2 cellular contexts compared by ENCODE assay signal in the genomic region with DNA sequence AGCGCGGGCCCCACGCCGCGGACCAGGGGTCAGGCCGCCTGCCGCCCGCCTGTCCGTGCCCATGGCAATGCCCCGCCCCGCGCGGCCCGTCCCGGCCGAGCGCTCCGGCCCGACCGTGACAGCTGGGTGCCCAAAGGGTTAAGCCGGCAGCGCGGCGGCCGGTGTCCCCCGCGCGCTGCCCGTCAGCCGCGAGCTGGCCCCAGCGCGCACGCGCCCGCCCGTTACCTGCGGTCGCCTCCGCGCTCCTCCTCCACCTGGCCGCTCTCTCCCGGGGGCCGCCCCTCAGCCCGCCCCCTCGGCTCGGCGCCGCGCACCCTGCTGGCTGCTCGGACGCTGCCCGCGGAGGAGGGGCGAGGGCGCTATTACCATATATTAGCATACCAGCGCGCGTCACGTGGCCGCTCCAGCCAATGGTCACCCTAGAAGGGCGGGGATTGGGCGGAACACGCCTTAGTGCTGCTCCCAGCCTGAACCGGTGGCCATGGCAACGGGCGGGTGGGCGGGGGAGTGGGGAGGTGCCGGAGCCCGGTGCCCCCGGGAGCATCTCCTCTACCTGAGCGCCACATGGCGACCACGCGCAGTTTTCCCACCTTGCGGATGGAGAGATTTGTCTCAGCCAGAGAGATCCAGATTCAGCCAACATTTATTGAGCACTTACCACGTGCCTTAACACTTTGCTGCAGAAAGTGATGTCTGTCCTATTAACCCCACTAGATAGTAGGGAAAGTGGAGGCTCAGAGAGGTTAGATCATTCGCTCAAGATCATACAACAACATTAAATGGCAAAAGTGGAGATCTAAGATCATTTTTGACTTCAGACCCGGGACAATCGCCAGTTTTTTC.
TF ChIP-seq lines count a peak whose summit lies in the region.

A gene with protein sequence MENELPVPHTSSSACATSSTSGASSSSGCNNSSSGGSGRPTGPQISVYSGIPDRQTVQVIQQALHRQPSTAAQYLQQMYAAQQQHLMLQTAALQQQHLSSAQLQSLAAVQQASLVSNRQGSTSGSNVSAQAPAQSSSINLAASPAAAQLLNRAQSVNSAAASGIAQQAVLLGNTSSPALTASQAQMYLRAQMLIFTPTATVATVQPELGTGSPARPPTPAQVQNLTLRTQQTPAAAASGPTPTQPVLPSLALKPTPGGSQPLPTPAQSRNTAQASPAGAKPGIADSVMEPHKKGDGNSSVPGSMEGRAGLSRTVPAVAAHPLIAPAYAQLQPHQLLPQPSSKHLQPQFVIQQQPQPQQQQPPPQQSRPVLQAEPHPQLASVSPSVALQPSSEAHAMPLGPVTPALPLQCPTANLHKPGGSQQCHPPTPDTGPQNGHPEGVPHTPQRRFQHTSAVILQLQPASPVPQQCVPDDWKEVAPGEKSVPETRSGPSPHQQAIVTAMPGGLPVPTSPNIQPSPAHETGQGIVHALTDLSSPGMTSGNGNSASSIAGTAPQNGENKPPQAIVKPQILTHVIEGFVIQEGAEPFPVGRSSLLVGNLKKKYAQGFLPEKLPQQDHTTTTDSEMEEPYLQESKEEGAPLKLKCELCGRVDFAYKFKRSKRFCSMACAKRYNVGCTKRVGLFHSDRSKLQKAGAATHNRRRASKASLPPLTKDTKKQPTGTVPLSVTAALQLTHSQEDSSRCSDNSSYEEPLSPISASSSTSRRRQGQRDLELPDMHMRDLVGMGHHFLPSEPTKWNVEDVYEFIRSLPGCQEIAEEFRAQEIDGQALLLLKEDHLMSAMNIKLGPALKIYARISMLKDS (minus strand): TSS at position 345 of the 843 bp plus-strand sequence. CDS start 55,556 bp downstream, outside the sequence.

TF ChIP-seq in HEK293, 187 proteins besides CTCF, POLR2A, EP300 and RAD21 (continues in another document):
- TF ChIP-seq, protein P1, sequence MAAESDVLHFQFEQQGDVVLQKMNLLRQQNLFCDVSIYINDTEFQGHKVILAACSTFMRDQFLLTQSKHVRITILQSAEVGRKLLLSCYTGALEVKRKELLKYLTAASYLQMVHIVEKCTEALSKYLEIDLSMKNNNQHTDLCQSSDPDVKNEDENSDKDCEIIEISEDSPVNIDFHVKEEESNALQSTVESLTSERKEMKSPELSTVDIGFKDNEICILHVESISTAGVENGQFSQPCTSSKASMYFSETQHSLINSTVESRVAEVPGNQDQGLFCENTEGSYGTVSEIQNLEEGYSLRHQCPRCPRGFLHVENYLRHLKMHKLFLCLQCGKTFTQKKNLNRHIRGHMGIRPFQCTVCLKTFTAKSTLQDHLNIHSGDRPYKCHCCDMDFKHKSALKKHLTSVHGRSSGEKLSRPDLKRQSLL (tag by site-specific recombination; IDR thresholded peaks at IDR 0.05), result no peak
- TF ChIP-seq HOXC10 (CRISPR knock-in tag; IDR thresholded peaks at IDR 0.05), result no peak
- TF ChIP-seq ZNF664 (tag by site-specific recombination; IDR thresholded peaks at IDR 0.05), result peak; percentile 96
- TF ChIP-seq ZNF19 (tag by site-specific recombination; IDR thresholded peaks at IDR 0.05; ENCODE audit: low read depth), result no peak
- 0 out of 2 replicates have a peak, but pooled peaks have one; percentile 7 for TF ChIP-seq ZNF335 (tag by site-specific recombination; conservative IDR thresholded peaks at IDR 0.05)
- no peak for TF ChIP-seq ZNF350 (tag by site-specific recombination; IDR thresholded peaks at IDR 0.05)
- peak; percentile 72 for TF ChIP-seq SP2 (tag by site-specific recombination; IDR thresholded peaks at IDR 0.05)
- TF ChIP-seq, protein P2, sequence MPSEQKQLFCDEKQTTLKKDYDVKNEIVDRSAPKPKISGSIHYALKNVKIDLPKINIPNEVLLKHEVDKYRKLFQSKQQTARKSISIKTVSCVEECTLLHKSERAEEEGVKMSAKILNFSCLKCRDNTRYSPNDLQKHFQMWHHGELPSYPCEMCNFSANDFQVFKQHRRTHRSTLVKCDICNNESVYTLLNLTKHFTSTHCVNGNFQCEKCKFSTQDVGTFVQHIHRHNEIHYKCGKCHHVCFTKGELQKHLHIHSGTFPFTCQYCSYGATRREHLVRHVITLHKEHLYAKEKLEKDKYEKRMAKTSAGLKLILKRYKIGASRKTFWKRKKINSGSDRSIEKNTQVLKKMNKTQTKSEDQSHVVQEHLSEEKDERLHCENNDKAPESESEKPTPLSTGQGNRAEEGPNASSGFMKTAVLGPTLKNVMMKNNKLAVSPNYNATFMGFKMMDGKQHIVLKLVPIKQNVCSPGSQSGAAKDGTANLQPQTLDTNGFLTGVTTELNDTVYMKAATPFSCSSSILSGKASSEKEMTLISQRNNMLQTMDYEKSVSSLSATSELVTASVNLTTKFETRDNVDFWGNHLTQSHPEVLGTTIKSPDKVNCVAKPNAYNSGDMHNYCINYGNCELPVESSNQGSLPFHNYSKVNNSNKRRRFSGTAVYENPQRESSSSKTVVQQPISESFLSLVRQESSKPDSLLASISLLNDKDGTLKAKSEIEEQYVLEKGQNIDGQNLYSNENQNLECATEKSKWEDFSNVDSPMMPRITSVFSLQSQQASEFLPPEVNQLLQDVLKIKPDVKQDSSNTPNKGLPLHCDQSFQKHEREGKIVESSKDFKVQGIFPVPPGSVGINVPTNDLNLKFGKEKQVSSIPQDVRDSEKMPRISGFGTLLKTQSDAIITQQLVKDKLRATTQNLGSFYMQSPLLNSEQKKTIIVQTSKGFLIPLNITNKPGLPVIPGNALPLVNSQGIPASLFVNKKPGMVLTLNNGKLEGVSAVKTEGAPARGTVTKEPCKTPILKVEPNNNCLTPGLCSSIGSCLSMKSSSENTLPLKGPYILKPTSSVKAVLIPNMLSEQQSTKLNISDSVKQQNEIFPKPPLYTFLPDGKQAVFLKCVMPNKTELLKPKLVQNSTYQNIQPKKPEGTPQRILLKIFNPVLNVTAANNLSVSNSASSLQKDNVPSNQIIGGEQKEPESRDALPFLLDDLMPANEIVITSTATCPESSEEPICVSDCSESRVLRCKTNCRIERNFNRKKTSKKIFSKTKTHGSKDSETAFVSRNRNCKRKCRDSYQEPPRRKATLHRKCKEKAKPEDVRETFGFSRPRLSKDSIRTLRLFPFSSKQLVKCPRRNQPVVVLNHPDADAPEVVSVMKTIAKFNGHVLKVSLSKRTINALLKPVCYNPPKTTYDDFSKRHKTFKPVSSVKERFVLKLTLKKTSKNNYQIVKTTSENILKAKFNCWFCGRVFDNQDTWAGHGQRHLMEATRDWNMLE (tag by site-specific recombination; conservative IDR thresholded peaks at IDR 0.05; ENCODE audit: low read depth), result no peak
- TF ChIP-seq SCRT1 (tag by site-specific recombination; IDR thresholded peaks at IDR 0.05; ENCODE audit: borderline replicate concordance), result no peak
- no peak for TF ChIP-seq KLF10 (tag by site-specific recombination; IDR thresholded peaks at IDR 0.05)
- no peak for TF ChIP-seq MYNN (tag by site-specific recombination; IDR thresholded peaks at IDR 0.05; ENCODE audit: borderline replicate concordance)
- TF ChIP-seq ZNF670 (tag by site-specific recombination; IDR thresholded peaks at IDR 0.05; ENCODE audit: low read depth), result no peak
- peak; percentile 37; the same call in 1 of the 2 replicates for TF ChIP-seq ZNF561 (tag by site-specific recombination; IDR thresholded peaks at IDR 0.05; ENCODE audit: borderline replicate concordance)
- no peak for TF ChIP-seq ZNF354C (tag by site-specific recombination; IDR thresholded peaks at IDR 0.05; ENCODE audit: borderline replicate concordance, low read depth)
- TF ChIP-seq ZNF174 (tag by site-specific recombination; IDR thresholded peaks at IDR 0.05), result no peak
- TF ChIP-seq ZNF24 (tag by site-specific recombination; IDR thresholded peaks at IDR 0.05), result no peak
- TF ChIP-seq ZNF16 (tag by site-specific recombination; IDR thresholded peaks at IDR 0.05; ENCODE audit: low read depth), result no peak
- no peak for TF ChIP-seq ZNF202 (tag by site-specific recombination; IDR thresholded peaks at IDR 0.05; ENCODE audit: borderline replicate concordance)
- TF ChIP-seq ZFP3 (tag by site-specific recombination; IDR thresholded peaks at IDR 0.05; ENCODE audit: low read depth), result no peak
- TF ChIP-seq ZNF221 (tag by site-specific recombination; IDR thresholded peaks at IDR 0.05; ENCODE audit: borderline replicate concordance), result no peak
- 0 out of 2 replicates have a peak, but pooled peaks have one; percentile 19 for TF ChIP-seq ZBTB17 (tag by site-specific recombination; IDR thresholded peaks at IDR 0.05)

TF ChIP-seq in SK-N-SH, 30 proteins besides CTCF, POLR2A, EP300 and RAD21:
- TF ChIP-seq USF1 (IDR thresholded peaks at IDR 0.05; ENCODE audit: borderline replicate concordance, low read depth), result peak; percentile 96
- TF ChIP-seq NRF1 (IDR thresholded peaks at IDR 0.05; ENCODE audit: low read depth, low read length), result peak; percentile 59
- peak; percentile 39 for TF ChIP-seq MXI1 (IDR thresholded peaks at IDR 0.05; ENCODE audit: low read depth, low read length)
- peak; percentile 74 for TF ChIP-seq MAX (IDR thresholded peaks at IDR 0.05; ENCODE audit: low read depth)
- TF ChIP-seq, protein P3, sequence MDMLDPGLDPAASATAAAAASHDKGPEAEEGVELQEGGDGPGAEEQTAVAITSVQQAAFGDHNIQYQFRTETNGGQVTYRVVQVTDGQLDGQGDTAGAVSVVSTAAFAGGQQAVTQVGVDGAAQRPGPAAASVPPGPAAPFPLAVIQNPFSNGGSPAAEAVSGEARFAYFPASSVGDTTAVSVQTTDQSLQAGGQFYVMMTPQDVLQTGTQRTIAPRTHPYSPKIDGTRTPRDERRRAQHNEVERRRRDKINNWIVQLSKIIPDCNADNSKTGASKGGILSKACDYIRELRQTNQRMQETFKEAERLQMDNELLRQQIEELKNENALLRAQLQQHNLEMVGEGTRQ (IDR thresholded peaks at IDR 0.05; ENCODE audit: borderline replicate concordance, low read depth, low read length), result peak; percentile 89
- TF ChIP-seq TAF1 (IDR thresholded peaks at IDR 0.05; ENCODE audit: borderline replicate concordance, low read depth, low read length), result no peak
